Comparison of ENCODE assay signal across 19 cellular contexts in the genomic region with DNA sequence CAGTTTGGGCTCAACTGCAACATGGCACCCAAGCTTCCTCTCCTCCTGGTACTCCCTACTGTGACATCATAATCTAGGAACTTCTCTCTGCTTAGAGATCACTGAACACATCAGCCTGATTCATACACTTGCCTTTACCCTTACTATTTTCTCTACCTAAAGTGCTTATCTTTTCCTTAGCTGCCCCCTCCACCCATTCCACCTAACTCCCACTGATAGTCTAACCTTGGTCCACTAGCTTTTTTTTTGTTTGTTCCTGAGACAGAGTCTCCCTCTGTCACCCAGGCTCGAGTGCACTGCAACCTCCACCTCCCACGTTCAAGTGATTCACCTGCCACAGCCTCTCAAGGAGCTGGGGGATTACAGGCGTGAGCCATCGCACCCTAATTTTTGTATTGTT. TPM values are rescaled to one million over a fixed set of nuclear protein-coding genes. Genes with fewer than 3 reads are reported as not detected.
DNase-seq lines count a peak whose midpoint lies in the region; ATAC-seq, FAIRE-seq and TF ChIP-seq lines count a peak whose summit lies in the region.
"Had no signal": no experiment of that assay in that cellular context is flagged by ENCODE, and none has a peak within 500 bp of the region (broad histone marks: within the 10 kb centered on the region; RNA-seq: fewer than 3 reads in every experiment).

No MANE protein-coding gene starts in this region.

- H3K27me3 ChIP-seq in bronchial epithelial cell (ENCODE audit: control insufficient read depth, insufficient read depth, low read length) (no peaks in the 10 kb centered on the region), suprapubic skin (no peaks in the 10 kb centered on the region), aorta (ENCODE audit: control insufficient read depth in 1 of 2, insufficient read depth in 2 of 2, low read length in 1 of 2) (no peaks in the 10 kb centered on the region)
- H3K27me3 ChIP-seq: ascending aorta, stomach, upper lobe of left lung had no signal

- H3K4me3 Mint-ChIP-seq in naive thymus-derived CD8-positive, alpha-beta T cell, result no peak overlapping the region
- H3K4me3 Mint-ChIP-seq: activated CD4-positive, alpha-beta T cell treated with anti-CD3 and anti-CD28 coated beads, Interleukin-2, amount 10 ng/mL, durations not matched to agents 24 days and 14 days; natural killer cell had no signal

- DNase-seq in H54 (ENCODE audit: insufficient read length, low spot score), result peak; percentile 19
- peak; percentile 12 for DNase-seq in M059J (ENCODE audit: low read depth)
- peak; percentile 37 for DNase-seq in bronchial epithelial cell (ENCODE audit: low read depth)
- no peak for DNase-seq in naive thymus-derived CD8-positive, alpha-beta T cell
- DNase-seq in suprapubic skin (ENCODE audit: low spot score in 2 of 2), result no peak
- DNase-seq in aorta, result no peak
- DNase-seq: activated CD4-positive, alpha-beta T cell treated with anti-CD3 and anti-CD28 coated beads, Interleukin-2, amount 10 ng/mL, durations not matched to agents 24 days and 14 days; activated naive CD4-positive, alpha-beta T cell treated with Interleukin-2 at 50 U/mL for 16 hours; COR-L47; DMS79 treated with DMSO at 0.1 percent for 48 hours; effector CD4-positive, alpha-beta T cell; natural killer cell; NCI-H1417; Right ventricle myocardium superior; stomach had no signal

- H3K27ac Mint-ChIP-seq in naive thymus-derived CD8-positive, alpha-beta T cell, result peak overlapping the region in 7 of 10 donors; percentile 1 to 70 (median 44)
- H3K27ac Mint-ChIP-seq: activated CD4-positive, alpha-beta T cell treated with anti-CD3 and anti-CD28 coated beads, Interleukin-2, amount 10 ng/mL, durations not matched to agents 24 days and 14 days had no signal

- no peak for TF ChIP-seq EP300 in suprapubic skin (IDR thresholded peaks at IDR 0.05)

- H3K36me3 ChIP-seq in bronchial epithelial cell (ENCODE audit: control insufficient read depth, insufficient read depth, low read length) (peaks cover 2% of the 10 kb centered on the region), suprapubic skin (peaks cover 11% of the 10 kb centered on the region), aorta (ENCODE audit: control insufficient read depth in 1 of 2, insufficient read depth in 2 of 2, low read length in 1 of 2) (peaks cover 0 to 4% of the 10 kb centered on the region in 2 donors)

- H3K4me3 ChIP-seq in bronchial epithelial cell (ENCODE audit: low read depth, low read length) (no peak overlapping the region), suprapubic skin (no peak overlapping the region), aorta (ENCODE audit: low read length in 2 of 2) (no peak overlapping the region)
- H3K4me3 ChIP-seq: ascending aorta, stomach, upper lobe of left lung had no signal

- H3K4me1 Mint-ChIP-seq in naive thymus-derived CD8-positive, alpha-beta T cell, result peaks cover 13 to 40% (median 21%) of the 10 kb centered on the region in 4 donors

- FAIRE-seq in H54 (lab: Jason Lieb, UNC) (peak; percentile 64), bronchial epithelial cell (lab: Jason Lieb, UNC) (no peak)

- H3K9me3 ChIP-seq in suprapubic skin (no peaks in the 10 kb centered on the region), aorta (ENCODE audit: control insufficient read depth, low read length) (no peaks in the 10 kb centered on the region)
- H3K9me3 ChIP-seq: ascending aorta, stomach, upper lobe of left lung had no signal

- TF ChIP-seq POLR2A in H54 (IDR thresholded peaks at IDR 0.05; ENCODE audit: low read depth, low read length) (no peak), suprapubic skin (IDR thresholded peaks at IDR 0.05) (no peak)

- no peak for TF ChIP-seq CTCF in bronchial epithelial cell (IDR thresholded peaks at IDR 0.05; ENCODE audit: insufficient read depth, low read length, severe bottlenecking)
- no peak for TF ChIP-seq CTCF in suprapubic skin (IDR thresholded peaks at IDR 0.05)

- H3K36me3 Mint-ChIP-seq in naive thymus-derived CD8-positive, alpha-beta T cell, result peaks cover 0 to 52% (median 5%) of the 10 kb centered on the region in 3 donors
- H3K36me3 Mint-ChIP-seq: natural killer cell had no signal

- intact Hi-C loops in aorta (cut with DNase I), result no loop called here

- ATAC-seq in naive thymus-derived CD8-positive, alpha-beta T cell, result no peak
- ATAC-seq in HG03280 (IDR thresholded peaks at IDR 0.05; ENCODE audit: unreplicated experiment), result no peak
- ATAC-seq in aorta (ENCODE audit: low FRiP score), result no peak
- ATAC-seq: esophagus mucosa, natural killer cell had no signal

- POLR2A ChIA-PET in naive thymus-derived CD8-positive, alpha-beta T cell (lab: Charles Lee), result no interaction called here

- H3K27ac ChIP-seq in suprapubic skin (no peak overlapping the region), aorta (ENCODE audit: low read depth in 1 of 2, low read length in 2 of 2) (no peak overlapping the region)
- H3K27ac ChIP-seq: ascending aorta, stomach, upper lobe of left lung had no signal

- H3K9me3 Mint-ChIP-seq in naive thymus-derived CD8-positive, alpha-beta T cell, result no peaks in the 10 kb centered on the region
- H3K9me3 Mint-ChIP-seq: activated CD4-positive, alpha-beta T cell treated with anti-CD3 and anti-CD28 coated beads, Interleukin-2, amount 10 ng/mL, durations not matched to agents 24 days and 14 days; natural killer cell had no signal

- H3K4me1 ChIP-seq in suprapubic skin (no peaks in the 10 kb centered on the region), aorta (ENCODE audit: control insufficient read depth in 1 of 2, insufficient read depth in 2 of 2, low read length in 2 of 2) (peaks cover 0 to 2% of the 10 kb centered on the region in 2 donors)
- H3K4me1 ChIP-seq: ascending aorta had no signal

- no peaks in the 10 kb centered on the region for H3K27me3 Mint-ChIP-seq in naive thymus-derived CD8-positive, alpha-beta T cell
- H3K27me3 Mint-ChIP-seq: activated CD4-positive, alpha-beta T cell treated with anti-CD3 and anti-CD28 coated beads, Interleukin-2, amount 10 ng/mL, durations not matched to agents 24 days and 14 days had no signal

- WGBS in suprapubic skin, result 98% methylated on average over 4 of the region's 4 CpGs
- WGBS in aorta, 2 donors, result 90 to 95% methylated on average over 4 of the region's 4 CpGs

RNA-seq across cellular contexts. Expression of a gene that starts 15.9 kb away (rescaled TPM):
- total RNA-seq in M059J (2014; rRNA removed; shearing (Covaris generic)), result 15.2 and 22.4 TPM in 2 replicates
- total RNA-seq in bronchial epithelial cell (21.3 and 23.4 TPM in 2 replicates), suprapubic skin (10 to 100 TPM; 15.7 to 23.1 (median 18.4) TPM), aorta (10 to 100 TPM; 24.3 to 28.1 TPM)
- 10 to 100 TPM; 37.3 to 37.6 TPM for total RNA-seq in naive thymus-derived CD8-positive, alpha-beta T cell
- 10 to 100 TPM; 21.9 to 25.8 (median 22.5) TPM for polyA plus RNA-seq in naive thymus-derived CD8-positive, alpha-beta T cell
- 10 to 100 TPM in 1 of 2 donors, 1 to 10 TPM in 1; 10.0 to 14.3 TPM for polyA plus RNA-seq in aorta

RNA-seq across cellular contexts. Expression of a gene that starts 52.4 kb away (rescaled TPM):
- total RNA-seq in M059J (2014; rRNA removed; shearing (Covaris generic)), result 35.0 and 35.2 TPM in 2 replicates
- total RNA-seq in bronchial epithelial cell (23.7 and 30.1 TPM in 2 replicates), suprapubic skin (10 to 100 TPM; 12.8 to 15.7 (median 13.3) TPM), aorta (10 to 100 TPM; 42.5 to 52.0 TPM)
- 10 to 100 TPM; 16.4 to 17.1 TPM for total RNA-seq in naive thymus-derived CD8-positive, alpha-beta T cell
- polyA plus RNA-seq in naive thymus-derived CD8-positive, alpha-beta T cell, result 10 to 100 TPM; 20.4 to 29.6 (median 23.7) TPM
- polyA plus RNA-seq in aorta, result 10 to 100 TPM; 38.9 to 71.5 TPM

Comparison
In these comparisons a context has a peak if more than half of its experiments do, and no peak if none do; other contexts are left out.
1. DNase-seq: peak in H54 (single experiment), M059J (single experiment) and bronchial epithelial cell (single experiment); none in naive thymus-derived CD8-positive, alpha-beta T cell (0 of 10), suprapubic skin (0 of 2) and aorta (0 of 2).